ENCODE assay signal across 31 cellular contexts in genomic region chrX:153200462-153200861, GRCh38. TPM values are rescaled to one million over a fixed set of nuclear protein-coding genes. Genes with fewer than 3 reads are reported as not detected.
"Had no signal": no experiment of that assay in that cellular context is flagged by ENCODE, and none has a peak within 500 bp of the region (broad histone marks: within the 10 kb centered on the region; RNA-seq: fewer than 3 reads in every experiment).

No MANE protein-coding gene starts in this region.

- H3K27ac ChIP-seq: coronary artery, dorsolateral prefrontal cortex, epithelial cell of prostate, esophagus squamous epithelium, gastrocnemius medialis, heart right ventricle, left lung, lower lobe of right lung had no signal

- H3K27me3 ChIP-seq: esophagus squamous epithelium, gastrocnemius medialis had no signal

- DNase-seq: dermis blood vessel endothelial cell; dorsolateral prefrontal cortex; effector CD4-positive, alpha-beta T cell; effector memory CD4-positive, alpha-beta T cell; erythroblast; esophagus squamous epithelium; foreskin fibroblast; foreskin melanocyte; gastrocnemius medialis; glutamatergic neuron; head of caudate nucleus; heart right ventricle; hippocampal formation; left cardiac atrium; left lung; left ventricle myocardium superior; lower lobe of right lung; mesenchymal stem cell; mucosa of descending colon had no signal

- H3K4me3 ChIP-seq: coronary artery, dorsolateral prefrontal cortex, esophagus squamous epithelium, gastrocnemius medialis, heart right ventricle, left lung, lower lobe of right lung, mucosa of descending colon had no signal

- H3K4me1 ChIP-seq: esophagus squamous epithelium, gastrocnemius medialis, heart right ventricle, left lung, lower lobe of right lung had no signal

- H3K36me3 ChIP-seq: esophagus squamous epithelium, gastrocnemius medialis, heart right ventricle, left lung, lower lobe of right lung had no signal

- FAIRE-seq: islet of Langerhans, keratinocyte had no signal

- H3K9me3 ChIP-seq: esophagus squamous epithelium, gastrocnemius medialis, left lung, lower lobe of right lung, mucosa of descending colon had no signal

- ATAC-seq: esophagus mucosa, gastrocnemius medialis, heart right ventricle, left cardiac atrium, left lung, left ventricle myocardium superior, lower lobe of right lung, mucosa of descending colon had no signal

RNA-seq across cellular contexts. Expression of gene MAGEA1, which starts 21.4 kb away (rescaled TPM):
- total RNA-seq: dermis blood vessel endothelial cell, dorsolateral prefrontal cortex, esophagus mucosa, esophagus squamous epithelium, gastrocnemius medialis, glomerular endothelial cell, heart right ventricle, kidney epithelial cell, left cardiac atrium, left lung, left ventricle myocardium superior, lower leg skin, lower lobe of right lung, lung microvascular endothelial cell, mesenteric fat pad, mesothelial cell of epicardium, mucosa of descending colon, myocyte had no signal
- polyA plus RNA-seq: heart right ventricle, keratinocyte had no signal
